Comparison of ENCODE assay signal across 22 cellular contexts in genomic region chr6:90237350-90237990, GRCh38. TPM values are rescaled to one million over a fixed set of nuclear protein-coding genes. Genes with fewer than 3 reads are reported as not detected.
DNase-seq lines count a peak whose midpoint lies in the region; ATAC-seq, FAIRE-seq and TF ChIP-seq lines count a peak whose summit lies in the region.
"Had no signal": no experiment of that assay in that cellular context is flagged by ENCODE, and none has a peak within 500 bp of the region (broad histone marks: within the 10 kb centered on the region; RNA-seq: fewer than 3 reads in every experiment).

No MANE protein-coding gene starts in this region.

- DNase-seq in T-helper 2 cell treated with Interferon-gamma antibody and Interleukin-4, amounts not matched to agents 5 μg/mL and 100 μg/mL, for 36 hours (ENCODE audit: low spot score): no peak
- DNase-seq in T-helper 2 cell (no peak), HepG2 (ENCODE audit: low spot score) (no peak), NCI-H2081 (lab: John Stamatoyannopoulos, UW) (no peak), neuronal stem cell (ENCODE audit: low spot score) (no peak)
- no peak for DNase-seq in CD4-positive, alpha-beta T cell
- DNase-seq in activated CD8-positive, alpha-beta T cell treated with anti-CD3 and anti-CD28 coated beads for 36 hours: no peak
- DNase-seq: activated CD4-positive, alpha-beta T cell treated with anti-CD3 and anti-CD28 coated beads, Interleukin-2, amount 50 U/mL, for 1 hour; colonic mucosa; effector memory CD8-positive, alpha-beta T cell; EL; gastrocnemius medialis; kidney glomerular epithelial cell; NCI-H1694; NCI-H526 treated with DMSO at 0.1 percent for 48 hours; stimulated activated CD4-positive, alpha-beta T cell treated with anti-CD3 and anti-CD28 coated beads, Interleukin-12 subunit alpha, Interleukin-12 subunit beta, amount 100 ng/mL, for 4 hours had no signal

- no peak overlapping the region for H2BK120ac ChIP-seq in neuronal stem cell (ENCODE audit: low read depth, low read length)

- no peak overlapping the region for H3K4me2 ChIP-seq in HepG2 (ENCODE audit: low read depth, low read length)
- no peak overlapping the region for H3K4me2 ChIP-seq in neuronal stem cell (ENCODE audit: insufficient read depth, low read length, poor library complexity, severe bottlenecking)

- no peaks in the 10 kb centered on the region for H3K79me2 ChIP-seq in HepG2 (ENCODE audit: insufficient read depth, low read length)

- H2AK5ac ChIP-seq in neuronal stem cell (ENCODE audit: low read depth, low read length): no peak overlapping the region

- intact Hi-C loops in CD4-positive, alpha-beta T cell (cut with DNase I, micrococcal nuclease): no loop called here
- intact Hi-C loops in activated CD8-positive, alpha-beta T cell treated with anti-CD3 and anti-CD28 coated beads for 36 hours (cut with micrococcal nuclease): no loop called here
- intact Hi-C loops in HepG2 (cut with micrococcal nuclease; ENCODE audit: unreplicated experiment): no loop called here

- H3K36me3 ChIP-seq in HepG2 (replicated peaks in 1 of 2; ENCODE audit: control insufficient read depth in 1 of 2, insufficient read depth in 2 of 2, low read length in 2 of 2) (no peaks in the 10 kb centered on the region), neuronal stem cell (replicated peaks in 1 of 2; ENCODE audit: control insufficient read depth in 2 of 2, insufficient read depth in 2 of 2, low read length in 2 of 2) (peaks cover 0 to 2% of the 10 kb centered on the region in 2 donors)
- H3K36me3 ChIP-seq: colonic mucosa, esophagus muscularis mucosa, gastrocnemius medialis had no signal

- no peak overlapping the region for H3K14ac ChIP-seq in neuronal stem cell (ENCODE audit: low read length)

- CTCF ChIA-PET in CD4-positive, alpha-beta T cell (lab: Charles Lee): no interaction called here
- CTCF ChIA-PET in activated CD8-positive, alpha-beta T cell treated with anti-CD3 and anti-CD28 coated beads for 36 hours (lab: Charles Lee): interaction anchor here (1.1 to 1.7 kb wide), 3 partner anchors 15 to 39 kb away, joined by 3 to 4 read pairs (median 3); no protein-coding TSS in a partner anchor
- CTCF ChIA-PET in HepG2 (lab: Yijun Ruan, JAX; ENCODE audit: low intra/inter-chr PET ratio, low total read pairs): no interaction called here

- H3K9me3 ChIP-seq in CD4-positive, alpha-beta T cell (ENCODE audit: control insufficient read depth, low read length): no peaks in the 10 kb centered on the region
- H3K9me3 ChIP-seq in HepG2 (ENCODE audit: low read length) (no peaks in the 10 kb centered on the region), neuronal stem cell (replicated peaks in 1 of 2; ENCODE audit: control insufficient read depth in 2 of 2, insufficient read depth in 1 of 2, low read depth in 1 of 2, low read length in 2 of 2) (no peaks in the 10 kb centered on the region)
- H3K9me3 ChIP-seq: colonic mucosa, esophagus muscularis mucosa, gastrocnemius medialis had no signal

- POLR2A ChIA-PET in CD4-positive, alpha-beta T cell (lab: Charles Lee): interaction anchor here (1.2 to 1.3 kb wide), 2 partner anchors 29 to 32 kb away, joined by 3 read pairs; no protein-coding TSS in a partner anchor
- POLR2A ChIA-PET in activated CD8-positive, alpha-beta T cell treated with anti-CD3 and anti-CD28 coated beads for 36 hours (lab: Charles Lee): interaction anchor here (1.1 to 3.8 kb wide), 4 partner anchors 10 to 35 kb away, joined by 3 to 9 read pairs (median 4); no protein-coding TSS in a partner anchor
- POLR2A ChIA-PET in HepG2 (lab: Yijun Ruan, JAX): no interaction called here

- H2BK5ac ChIP-seq in neuronal stem cell (ENCODE audit: low read length): no peak overlapping the region

- H3K18ac ChIP-seq in neuronal stem cell (ENCODE audit: low read length): no peak overlapping the region

- no peak for TF ChIP-seq EP300 in HepG2 (IDR thresholded peaks at IDR 0.05; ENCODE audit: low read depth in 2 of 2, low read length in 2 of 2)
- no peak for TF ChIP-seq EP300 in HepG2 (CRISPR knock-in tag; IDR thresholded peaks at IDR 0.05; ENCODE audit: borderline replicate concordance)

- H2BK12ac ChIP-seq in neuronal stem cell (ENCODE audit: low read length): no peak overlapping the region

- H3K27ac Mint-ChIP-seq in T-helper 2 cell treated with Interferon-gamma antibody and Interleukin-4, amounts not matched to agents 5 μg/mL and 100 μg/mL, for 36 hours: peak overlapping the region; percentile 38
- peak overlapping the region; percentile 96 for H3K27ac Mint-ChIP-seq in CD4-positive, alpha-beta T cell
- H3K27ac Mint-ChIP-seq in activated CD8-positive, alpha-beta T cell treated with anti-CD3 and anti-CD28 coated beads for 36 hours: peak overlapping the region; percentile 85

- H3K27me3 ChIP-seq in CD4-positive, alpha-beta T cell (ENCODE audit: control insufficient read depth, insufficient read depth, low read length): no peaks in the 10 kb centered on the region
- H3K27me3 ChIP-seq in HepG2 (ENCODE audit: control insufficient read depth in 1 of 2, insufficient read depth in 2 of 2, low read length in 2 of 2) (no peaks in the 10 kb centered on the region; a peak in 2 of 5 replicates), neuronal stem cell (ENCODE audit: control insufficient read depth in 3 of 3, insufficient read depth in 3 of 3, low read depth in 1 of 3, low read length in 3 of 3) (no peaks in the 10 kb centered on the region)
- H3K27me3 ChIP-seq: colonic mucosa, esophagus muscularis mucosa, gastrocnemius medialis had no signal

- FAIRE-seq in HepG2 (lab: Jason Lieb, UNC): no peak
- FAIRE-seq: A204.1, GM19239, K562 had no signal

- no peaks in the 10 kb centered on the region for H3K27me3 Mint-ChIP-seq in T-helper 2 cell treated with Interferon-gamma antibody and Interleukin-4, amounts not matched to agents 5 μg/mL and 100 μg/mL, for 36 hours (ENCODE audit: low read depth)
- H3K27me3 Mint-ChIP-seq in CD4-positive, alpha-beta T cell: no peaks in the 10 kb centered on the region
- H3K27me3 Mint-ChIP-seq in activated CD8-positive, alpha-beta T cell treated with anti-CD3 and anti-CD28 coated beads for 36 hours: no peaks in the 10 kb centered on the region

- H3K36me3 Mint-ChIP-seq in T-helper 2 cell treated with Interferon-gamma antibody and Interleukin-4, amounts not matched to agents 5 μg/mL and 100 μg/mL, for 36 hours (ENCODE audit: low read depth): peaks cover 30% of the 10 kb centered on the region
- peaks cover 34% of the 10 kb centered on the region for H3K36me3 Mint-ChIP-seq in CD4-positive, alpha-beta T cell (ENCODE audit: low read depth)
- H3K36me3 Mint-ChIP-seq in activated CD8-positive, alpha-beta T cell treated with anti-CD3 and anti-CD28 coated beads for 36 hours (ENCODE audit: low read depth): peaks cover 58% of the 10 kb centered on the region

- 54% methylated on average over 4 of the region's 4 CpGs for WGBS in HepG2 (ENCODE audit: low lambda C conversion rate)
- WGBS in neuronal stem cell (ENCODE audit: extremely low coverage in 2 of 2, insufficient read length in 2 of 2, insufficient replicate concordance in 1 of 2), 2 donors: no CpG with 5 or more reads among the region's 4 CpGs

- no peaks in the 10 kb centered on the region for H3K79me1 ChIP-seq in neuronal stem cell (ENCODE audit: low read depth, low read length)

- TF ChIP-seq RAD21 in HepG2 (CRISPR knock-in tag; IDR thresholded peaks at IDR 0.05): no peak

- H2BK15ac ChIP-seq in neuronal stem cell (ENCODE audit: low read length): no peak overlapping the region

- ATAC-seq in CD4-positive, alpha-beta T cell (ENCODE audit: poor library complexity): no peak
- ATAC-seq in activated CD8-positive, alpha-beta T cell treated with anti-CD3 and anti-CD28 coated beads for 36 hours: no peak
- no peak for ATAC-seq in HepG2
- ATAC-seq in GM18502 (IDR thresholded peaks at IDR 0.05; ENCODE audit: poor library complexity, unreplicated experiment): no peak
- ATAC-seq: effector memory CD8-positive, alpha-beta T cell; gastrocnemius medialis; K562 had no signal

- H3K4me3 Mint-ChIP-seq in T-helper 2 cell treated with Interferon-gamma antibody and Interleukin-4, amounts not matched to agents 5 μg/mL and 100 μg/mL, for 36 hours: peak overlapping the region; percentile 2
- H3K4me3 Mint-ChIP-seq in CD4-positive, alpha-beta T cell: no peak overlapping the region
- H3K4me3 Mint-ChIP-seq in activated CD8-positive, alpha-beta T cell treated with anti-CD3 and anti-CD28 coated beads for 36 hours: no peak overlapping the region
- H3K4me3 Mint-ChIP-seq: effector memory CD8-positive, alpha-beta T cell had no signal

- TF ChIP-seq POLR2A in HepG2 (IDR thresholded peaks at IDR 0.05; ENCODE audit: insufficient read depth in 1 of 2, low read depth in 2 of 2, low read length in 2 of 2): no peak

- no peaks in the 10 kb centered on the region for H3K9me3 Mint-ChIP-seq in T-helper 2 cell treated with Interferon-gamma antibody and Interleukin-4, amounts not matched to agents 5 μg/mL and 100 μg/mL, for 36 hours
- H3K9me3 Mint-ChIP-seq in CD4-positive, alpha-beta T cell: no peaks in the 10 kb centered on the region
- peaks cover 7% of the 10 kb centered on the region for H3K9me3 Mint-ChIP-seq in activated CD8-positive, alpha-beta T cell treated with anti-CD3 and anti-CD28 coated beads for 36 hours
- H3K9me3 Mint-ChIP-seq: effector memory CD8-positive, alpha-beta T cell had no signal

- H3K4me3 ChIP-seq in HepG2 (replicated peaks in 1 of 3; ENCODE audit: insufficient read depth in 1 of 3, low read depth in 2 of 3, low read length in 3 of 3) (no peak overlapping the region), neuronal stem cell (ENCODE audit: low read length in 2 of 2) (no peak overlapping the region)
- H3K4me3 ChIP-seq: colonic mucosa, esophagus muscularis mucosa, gastrocnemius medialis, K562 had no signal

- H4K91ac ChIP-seq in neuronal stem cell (ENCODE audit: low read depth, low read length, poor library complexity): no peak overlapping the region

- no TSS peak for BruUV-seq in HepG2 (replicated peaks; lab: Mats Ljungman, UMichigan)

- H4K8ac ChIP-seq in neuronal stem cell (ENCODE audit: low read depth, low read length): no peak overlapping the region

- H3K27ac ChIP-seq in CD4-positive, alpha-beta T cell (ENCODE audit: low read depth, low read length): no peak overlapping the region
- H3K27ac ChIP-seq in HepG2 (ENCODE audit: extremely low read length, insufficient read depth, low read length) (no peak overlapping the region), neuronal stem cell (replicated peaks; ENCODE audit: low read length) (no peak overlapping the region)
- H3K27ac ChIP-seq: colonic mucosa, esophagus muscularis mucosa, gastrocnemius medialis, RWPE1 had no signal

- in situ Hi-C loops in HepG2 (cut with HindIII; ENCODE audit: extremely low pct_ligation_motif_present, low pct_unique_long_range_greater_than_20kb): no loop called here

- H2AFZ ChIP-seq in HepG2 (ENCODE audit: low read length) (no peak overlapping the region), neuronal stem cell (ENCODE audit: low read length) (no peak overlapping the region)

- peaks cover 17% of the 10 kb centered on the region for H3K4me1 ChIP-seq in HepG2 (ENCODE audit: insufficient read depth, low read length)
- H3K4me1 ChIP-seq in neuronal stem cell (ENCODE audit: control insufficient read depth in 2 of 2, insufficient read depth in 1 of 2, low read depth in 1 of 2, low read length in 2 of 2): no peaks in the 10 kb centered on the region
- H3K4me1 ChIP-seq: colonic mucosa had no signal

- no peak for TF ChIP-seq CTCF in CD4-positive, alpha-beta T cell (IDR thresholded peaks at IDR 0.05)
- no peak for TF ChIP-seq CTCF in activated CD8-positive, alpha-beta T cell treated with anti-CD3 and anti-CD28 coated beads for 36 hours (IDR thresholded peaks at IDR 0.05)
- TF ChIP-seq CTCF in HepG2 (CRISPR knock-in tag; IDR thresholded peaks at IDR 0.05): no peak

- no peaks in the 10 kb centered on the region for H4K20me1 ChIP-seq in HepG2 (ENCODE audit: insufficient read depth, low read length)

- no peak overlapping the region for H3K4ac ChIP-seq in neuronal stem cell (ENCODE audit: low read length)

- no peak overlapping the region for H3K23ac ChIP-seq in neuronal stem cell (ENCODE audit: low read depth, low read length, poor library complexity)

- peaks cover 81% of the 10 kb centered on the region for H3K4me1 Mint-ChIP-seq in T-helper 2 cell treated with Interferon-gamma antibody and Interleukin-4, amounts not matched to agents 5 μg/mL and 100 μg/mL, for 36 hours (ENCODE audit: low read depth)
- H3K4me1 Mint-ChIP-seq in CD4-positive, alpha-beta T cell (ENCODE audit: low read depth): peaks cover 94% of the 10 kb centered on the region
- H3K4me1 Mint-ChIP-seq in activated CD8-positive, alpha-beta T cell treated with anti-CD3 and anti-CD28 coated beads for 36 hours (ENCODE audit: low read depth): peaks cover 86% of the 10 kb centered on the region

- no peak overlapping the region for H3K9ac ChIP-seq in HepG2 (ENCODE audit: insufficient read depth, low read depth, low read length)
- H3K9ac ChIP-seq in neuronal stem cell (ENCODE audit: low read depth, low read length, poor library complexity): no peak overlapping the region

RNA-seq across cellular contexts. Expression of gene BACH2, which starts 59.2 kb away (rescaled TPM):
- total RNA-seq in CD4-positive, alpha-beta T cell: 100 to 1,000 TPM; 157 to 170 TPM
- 10 to 100 TPM; 60.7 to 66.9 TPM for total RNA-seq in activated CD8-positive, alpha-beta T cell treated with anti-CD3 and anti-CD28 coated beads for 36 hours
- not detected in 2 replicates for total RNA-seq in HepG2 (2016; rRNA removed; fragmentation: Illumina TruSeq; extraction: Trizol)
- total RNA-seq in HepG2 (2016; cell fraction: cytosol; rRNA removed; fragmentation: Illumina TruSeq; extraction: Trizol; ENCODE audit: low read depth): not detected in 2 replicates
- not detected in 2 replicates for total RNA-seq in HepG2 (2016; cell fraction: insoluble cytoplasmic fraction; rRNA removed; fragmentation: Illumina TruSeq; extraction: Trizol)
- total RNA-seq in HepG2 (2016; cell fraction: membrane; rRNA removed; fragmentation: Illumina TruSeq; extraction: Trizol): not detected in 2 replicates
- not detected in 2 replicates for total RNA-seq in HepG2 (2016; cell fraction: nucleus; rRNA removed; fragmentation: Illumina TruSeq; extraction: Trizol)
- 0.01 TPM in 1 of 2 replicates, not detected in the other for polyA plus RNA-seq in HepG2 (2011; rRNA removed)
- polyA plus RNA-seq in HepG2 (2011; cell fraction: cytosol; rRNA removed): 0.01 TPM in 1 of 2 replicates, not detected in the other
- polyA plus RNA-seq in HepG2 (2011; cell fraction: nucleus; rRNA removed): 0.24 TPM in 1 of 2 replicates, not detected in the other
- 0.07 TPM in 1 of 2 replicates, not detected in the other for polyA plus RNA-seq in HepG2 (2012)
- not detected in 2 replicates for polyA plus RNA-seq in HepG2 (2016; cell fraction: cytosol; fragmentation: Illumina TruSeq; extraction: Trizol; ENCODE audit: low read depth)
- not detected in 2 replicates for polyA plus RNA-seq in HepG2 (2016; cell fraction: insoluble cytoplasmic fraction; fragmentation: Illumina TruSeq; extraction: Trizol; ENCODE audit: low read depth)
- polyA plus RNA-seq in HepG2 (2016; cell fraction: membrane; fragmentation: Illumina TruSeq; extraction: Trizol; ENCODE audit: low read depth): not detected in 2 replicates
- polyA plus RNA-seq in HepG2 (2016; cell fraction: nucleus; fragmentation: Illumina TruSeq; extraction: Trizol; ENCODE audit: insufficient read depth, low read depth): not detected in 2 replicates
- polyA minus RNA-seq in HepG2 (2011; rRNA and poly(A)+ RNA removed; ENCODE audit: low replicate concordance): 0.02 TPM in 1 of 2 replicates, not detected in the other
- not detected in 2 replicates for polyA minus RNA-seq in HepG2 (2011; cell fraction: cytosol; rRNA and poly(A)+ RNA removed)
- polyA minus RNA-seq in HepG2 (2011; cell fraction: nucleus; rRNA and poly(A)+ RNA removed): under 0.01 and 0.13 TPM in 2 replicates
- 6.1 TPM for polyA plus RNA-seq in neuronal stem cell (2013, experiment 1 of 2)
- 5.8 TPM for polyA plus RNA-seq in neuronal stem cell (2013, experiment 2 of 2)

Comparison
In these comparisons a context has a peak if more than half of its experiments do, and no peak if none do; other contexts are left out.
1. H3K27ac Mint-ChIP-seq: peak in every context shown above with its lines; median percentile 96 in CD4-positive, alpha-beta T cell; 85 in activated CD8-positive, alpha-beta T cell treated with anti-CD3 and anti-CD28 coated beads for 36 hours; 38 in T-helper 2 cell treated with Interferon-gamma antibody and Interleukin-4, amounts not matched to agents 5 μg/mL and 100 μg/mL, for 36 hours.
2. RNA of gene BACH2, which starts 59.2 kb away (total RNA-seq): 157 to 170 TPM in CD4-positive, alpha-beta T cell and 60.7 to 66.9 TPM in activated CD8-positive, alpha-beta T cell treated with anti-CD3 and anti-CD28 coated beads for 36 hours; not detected in HepG2; every median in the first group is over 10 times any median in the second.